Comparison of ENCODE assay signal across 9 cellular contexts in the genomic region with DNA sequence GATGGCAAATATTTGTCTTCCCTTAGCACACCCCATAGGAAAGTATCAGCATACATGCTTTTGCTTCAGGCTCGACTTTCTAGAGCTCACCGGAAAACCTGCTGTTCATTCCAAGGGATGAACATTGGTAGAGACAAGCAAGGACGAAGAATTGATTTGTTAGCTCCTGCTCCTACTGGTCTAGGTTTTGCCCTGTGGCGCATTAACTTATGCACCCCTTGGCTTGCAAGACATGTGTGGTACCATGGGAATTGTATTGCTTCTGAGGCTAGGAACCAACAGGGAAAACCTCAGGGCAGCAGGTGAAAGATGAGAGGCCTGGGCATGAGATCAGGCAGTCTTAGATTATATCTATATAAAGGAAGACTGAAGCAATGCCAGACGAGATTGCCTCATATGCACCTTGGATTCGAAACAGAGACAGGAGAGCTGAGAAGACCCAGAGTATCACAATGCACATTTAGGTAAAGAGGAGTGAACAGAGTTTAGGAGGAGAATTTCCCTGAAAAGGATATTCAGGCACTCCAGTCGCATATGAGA.
"Had no signal": no experiment of that assay in that cellular context is flagged by ENCODE, and none has a peak within 500 bp of the region (broad histone marks: within the 10 kb centered on the region; RNA-seq: fewer than 3 reads in every experiment).

No MANE protein-coding gene starts in this region.

- ATAC-seq: K562 had no signal

- H3K4me3 ChIP-seq: GM23248, K562 had no signal

- H3K27ac ChIP-seq: GM23248 had no signal

- FAIRE-seq: H1, H54, HTR-8/SVneo, K562 had no signal

- DNase-seq: GM23248, H9, HCEC 1CT, IMR-90, KG1 had no signal
